Comparison of ENCODE assay signal across 1 cellular context in genomic region chr3:49358884-49359225, GRCh38.
TF ChIP-seq lines count a peak whose summit lies in the region.

No MANE protein-coding gene starts in this region.

TF ChIP-seq in H1, 55 proteins besides CTCF, POLR2A, EP300 and RAD21:
- TF ChIP-seq TBP (IDR thresholded peaks at IDR 0.05; ENCODE audit: low read depth, low read length) (no peak), POU5F1 (IDR thresholded peaks at IDR 0.05; ENCODE audit: low read depth, low read length) (0 out of 2 replicates have a peak, but pooled peaks have one; percentile 10)
